In genomic region chr12:121514184-121514742, GRCh38 we compare ENCODE assay signal across 8 cellular contexts.
DNase-seq lines count a peak whose midpoint lies in the region; ATAC-seq, FAIRE-seq and TF ChIP-seq lines count a peak whose summit lies in the region.

No MANE protein-coding gene starts in this region.

- TF ChIP-seq CTCF in GM10248 (IDR thresholded peaks at IDR 0.05; ENCODE audit: control extremely low read depth, extremely low read depth, low read depth, missing control alignments) (peak; percentile 3), lower leg skin (IDR thresholded peaks at IDR 0.05) (no peak), kidney (IDR thresholded peaks at IDR 0.05; ENCODE audit: borderline replicate concordance, extremely low read depth, insufficient read depth) (no peak)

- H3K4me1 Mint-ChIP-seq in effector memory CD8-positive, alpha-beta T cell (ENCODE audit: low read depth in 2 of 2), result peaks cover 8 to 12% of the 10 kb centered on the region in 2 donors

- intact Hi-C loops in lower leg skin (cut with DNase I; ENCODE audit: low total_unique reads) (no loop called here), kidney (cut with DNase I) (no loop called here)

- peaks cover 0 to 5% of the 10 kb centered on the region in 2 donors for H3K36me3 ChIP-seq in kidney (ENCODE audit: control insufficient read depth in 1 of 2, insufficient read depth in 2 of 2, low read length in 2 of 2)

- FAIRE-seq in GM19239 (lab: Jason Lieb, UNC) (no peak), kidney (lab: Jason Lieb, UNC) (no peak)

- no peaks in the 10 kb centered on the region for H3K27me3 Mint-ChIP-seq in effector memory CD8-positive, alpha-beta T cell

- H3K4me3 ChIP-seq in lower leg skin (ENCODE audit: low read depth, poor library complexity, severe bottlenecking) (no peak overlapping the region), kidney (ENCODE audit: low read length in 2 of 2) (no peak overlapping the region)

- no peak overlapping the region for H3K27ac ChIP-seq in kidney (ENCODE audit: low read depth in 2 of 2, low read length in 2 of 2)

- DNase-seq in GM10248 (ENCODE audit: extremely low spot score) (peak; percentile 68), HCEC 1CT (no peak), GM19239 (ENCODE audit: insufficient read length, low spot score) (no peak), lower leg skin (ENCODE audit: low spot score in 2 of 2) (no peak), kidney (no peak)
- DNase-seq in effector memory CD8-positive, alpha-beta T cell, result peak in 1 of 3 experiments; percentile 17

- H3K9ac ChIP-seq in kidney (ENCODE audit: low read length in 2 of 2), result no peak overlapping the region

- no peaks in the 10 kb centered on the region for H3K4me1 ChIP-seq in kidney (ENCODE audit: control insufficient read depth in 1 of 2, insufficient read depth in 1 of 2, low read depth in 1 of 2, low read length in 2 of 2)

- peaks cover 66% of the 10 kb centered on the region for H3K36me3 Mint-ChIP-seq in effector memory CD8-positive, alpha-beta T cell (ENCODE audit: insufficient read depth)

- 79 to 87% methylated on average over 16 of the region's 16 CpGs for WGBS in lower leg skin, 2 donors

- TF ChIP-seq POLR2A in lower leg skin (IDR thresholded peaks at IDR 0.05), result no peak

- ATAC-seq in GM19455 (IDR thresholded peaks at IDR 0.05; ENCODE audit: unreplicated experiment) (peak; percentile 51), HG03196 (IDR thresholded peaks at IDR 0.05; ENCODE audit: unreplicated experiment) (peak; percentile 24)
- ATAC-seq in effector memory CD8-positive, alpha-beta T cell (replicated peaks), result peak; percentile 63

- POLR2A ChIA-PET in GM10248 (lab: Yijun Ruan, JAX), result no interaction called here

- H3K9me3 Mint-ChIP-seq in effector memory CD8-positive, alpha-beta T cell, result no peaks in the 10 kb centered on the region

- H3K9me3 ChIP-seq in kidney (ENCODE audit: control insufficient read depth in 1 of 2, low read length in 2 of 2), result no peaks in the 10 kb centered on the region

- no peak overlapping the region for H3K4me3 Mint-ChIP-seq in effector memory CD8-positive, alpha-beta T cell

- CTCF ChIA-PET in GM10248 (lab: Yijun Ruan, JAX), result interaction anchor here (0.8 to 1.1 kb wide), 4 partner anchors 15 to 143 kb away, joined by 3 to 6 read pairs (median 3); no protein-coding TSS in a partner anchor

- H3K27ac Mint-ChIP-seq in effector memory CD8-positive, alpha-beta T cell, result peak overlapping the region; percentile 82 to 91
